ENCODE assay signal across 8 cellular contexts in genomic region chr9:68704498-68704803, GRCh38. TPM values are rescaled to one million over a fixed set of nuclear protein-coding genes. Genes with fewer than 3 reads are reported as not detected.
DNase-seq lines count a peak whose midpoint lies in the region; ATAC-seq and TF ChIP-seq lines count a peak whose summit lies in the region.

No MANE protein-coding gene starts in this region.

- no peaks in the 10 kb centered on the region for H3K9me2 ChIP-seq in PC-9 (ENCODE audit: insufficient read depth)

- H4K20me1 ChIP-seq in PC-9 (ENCODE audit: insufficient read depth), result no peaks in the 10 kb centered on the region

- intact Hi-C loops in Right ventricle myocardium superior (cut with DNase I), result loop anchor here (5.0 kb wide), 1 partner anchor 117 kb away; no protein-coding TSS in a partner anchor
- intact Hi-C loops in colonic mucosa (cut with DNase I), result loop anchor here (5.0 to 10.0 kb wide), 2 partner anchors 78 to 140 kb away; a partner anchor contains a TSS
- intact Hi-C loops in natural killer cell (cut with micrococcal nuclease), result no loop called here
- intact Hi-C loops in aorta (cut with DNase I), result loop anchor here (5.0 to 10.0 kb wide), 4 partner anchors 120 to 250 kb away; no protein-coding TSS in a partner anchor
- intact Hi-C loops in PC-9 (cut with micrococcal nuclease; ENCODE audit: unreplicated experiment), result no loop called here

- no peaks in the 10 kb centered on the region for H3K79me2 ChIP-seq in PC-9 (ENCODE audit: low read depth)

- no peak for TF ChIP-seq CTCF in right atrium auricular region (IDR thresholded peaks at IDR 0.05)
- no peak for TF ChIP-seq CTCF in colonic mucosa (IDR thresholded peaks at IDR 0.05)
- no peak for TF ChIP-seq CTCF in natural killer cell (IDR thresholded peaks at IDR 0.05)
- TF ChIP-seq CTCF in PC-9 (conservative IDR thresholded peaks at IDR 0.05), result no peak

- H3K4me1 ChIP-seq in right atrium auricular region, result peaks cover 0 to 29% of the 10 kb centered on the region in 2 donors
- no peaks in the 10 kb centered on the region for H3K4me1 ChIP-seq in colonic mucosa
- H3K4me1 ChIP-seq in aorta (ENCODE audit: control insufficient read depth in 1 of 2, insufficient read depth in 2 of 2, low read length in 2 of 2), result no peaks in the 10 kb centered on the region
- no peaks in the 10 kb centered on the region for H3K4me1 ChIP-seq in PC-9 (replicated peaks; ENCODE audit: insufficient read depth)

- peak overlapping the region; percentile 88 to 89 for H3K9ac ChIP-seq in colonic mucosa (ENCODE audit: low read depth in 2 of 2, low read length in 2 of 2)

- WGBS in aorta, 2 donors, result 6 to 7% methylated on average over 10 of the region's 10 CpGs

- peak overlapping the region; percentile 51 for H3K4me3 Mint-ChIP-seq in natural killer cell

- H3F3A ChIP-seq in PC-9 (ENCODE audit: insufficient read depth, low read depth), result no peaks in the 10 kb centered on the region

- H3K36me3 Mint-ChIP-seq in natural killer cell, result no peaks in the 10 kb centered on the region

- CTCF ChIA-PET in PC-9 (lab: Charles Lee), result no interaction called here

- no TSS peak for BruUV-seq in PC-9 (replicated peaks; lab: Mats Ljungman, UMichigan)

- no peak overlapping the region for H3K4me2 ChIP-seq in PC-9

- no peaks in the 10 kb centered on the region for H3K27me3 ChIP-seq in right atrium auricular region
- H3K27me3 ChIP-seq in colonic mucosa, result no peaks in the 10 kb centered on the region
- H3K27me3 ChIP-seq in aorta (ENCODE audit: control insufficient read depth in 1 of 2, insufficient read depth in 2 of 2, low read length in 1 of 2), result no peaks in the 10 kb centered on the region
- H3K27me3 ChIP-seq in PC-9 (ENCODE audit: insufficient read depth, low read depth), result peaks cover 36% of the 10 kb centered on the region

- POLR2A ChIA-PET in PC-9 (lab: Charles Lee; ENCODE audit: unreplicated experiment), result no interaction called here

- H3K4me3 ChIP-seq in right atrium auricular region (peak overlapping the region; percentile 66 to 67), colonic mucosa (peak overlapping the region; percentile 60), aorta (ENCODE audit: low read length in 2 of 2) (peak overlapping the region; percentile 61 to 81), PC-9 (no peak overlapping the region)

- no peak for ATAC-seq in Right ventricle myocardium superior (ENCODE audit: poor library complexity)
- ATAC-seq in natural killer cell, result no peak
- ATAC-seq in aorta (ENCODE audit: low FRiP score), result no peak

- H3K9me3 ChIP-seq in right atrium auricular region (no peaks in the 10 kb centered on the region), colonic mucosa (no peaks in the 10 kb centered on the region), aorta (ENCODE audit: control insufficient read depth, low read length) (no peaks in the 10 kb centered on the region), PC-9 (ENCODE audit: insufficient read depth, low read depth) (no peaks in the 10 kb centered on the region)

- no peak for DNase-seq in right atrium auricular region (ENCODE audit: low spot score)
- DNase-seq in Right ventricle myocardium superior, result no peak
- DNase-seq in colonic mucosa, result no peak
- no peak for DNase-seq in natural killer cell
- no peak for DNase-seq in aorta
- no peak for DNase-seq in retina
- DNase-seq in ecto neural progenitor cell (ENCODE audit: low spot score), result no peak
- DNase-seq in PC-9, result no peak

- H3K4me1 Mint-ChIP-seq in natural killer cell, result peaks cover 4 to 18% of the 10 kb centered on the region in 2 donors

- H3K27ac ChIP-seq in right atrium auricular region (peak overlapping the region; percentile 85 to 86), colonic mucosa (peak overlapping the region; percentile 88), aorta (ENCODE audit: low read depth in 1 of 2, low read length in 2 of 2) (peak overlapping the region in 1 of 2 donors; percentile 35), PC-9 (no peak overlapping the region)

- H3K27ac Mint-ChIP-seq in natural killer cell, result no peak overlapping the region

- no peak overlapping the region for H2AFZ ChIP-seq in PC-9

- no peaks in the 10 kb centered on the region for H3K9me3 Mint-ChIP-seq in natural killer cell

- H3K27me3 Mint-ChIP-seq in natural killer cell (ENCODE audit: low read depth in 2 of 2), result peaks cover 54 to 70% of the 10 kb centered on the region in 2 donors

- H3K36me3 ChIP-seq in right atrium auricular region (no peaks in the 10 kb centered on the region), colonic mucosa (no peaks in the 10 kb centered on the region), aorta (ENCODE audit: control insufficient read depth in 1 of 2, insufficient read depth in 2 of 2, low read length in 1 of 2) (no peaks in the 10 kb centered on the region), PC-9 (ENCODE audit: low read depth) (no peaks in the 10 kb centered on the region)

RNA-seq across cellular contexts. Expression of gene PIP5K1B, which starts 0.6 kb away (rescaled TPM):
- total RNA-seq in right atrium auricular region, result 10 to 100 TPM; 18.4 to 44.8 TPM
- 62.8 TPM for total RNA-seq in Right ventricle myocardium superior
- 10 to 100 TPM; 59.2 to 74.2 TPM for total RNA-seq in colonic mucosa
- 1 to 10 TPM in 2 of 3 donors, under 1 TPM in 1; 0.73 to 3.4 (median 1.3) TPM for total RNA-seq in natural killer cell
- 1 to 10 TPM; 8.2 to 8.8 TPM for total RNA-seq in aorta
- 10 to 100 TPM in 1 of 2 donors, under 1 TPM in 1; 0.82 to 14.5 TPM for polyA plus RNA-seq in aorta
- total RNA-seq in PC-9 (2021), result not detected in 2 replicates

Comparison
In these comparisons a context has a peak if more than half of its experiments do, and no peak if none do; other contexts are left out.
1. intact Hi-C loops: an anchor here in Right ventricle myocardium superior (5.0 kb wide), colonic mucosa (5.0 to 10.0 kb wide) and aorta (5.0 to 10.0 kb wide); none called in natural killer cell and PC-9.